Comparison of ENCODE assay signal across 12 cellular contexts in genomic region chr1:10057305-10057704, GRCh38. TPM values are rescaled to one million over a fixed set of nuclear protein-coding genes. Genes with fewer than 3 reads are reported as not detected.
A peak's percentile ranks its signal among the peaks of the same experiment; 100 is the strongest.
DNase-seq lines count a peak whose midpoint lies in the region; ATAC-seq, FAIRE-seq and TF ChIP-seq lines count a peak whose summit lies in the region.
"Had no signal": no experiment of that assay in that cellular context is flagged by ENCODE, and none has a peak within 500 bp of the region (broad histone marks: within the 10 kb centered on the region; RNA-seq: fewer than 3 reads in every experiment).

No MANE protein-coding gene starts in this region.

- WGBS in pancreas, 2 donors, result 37 to 41% methylated on average over 4 of the region's 4 CpGs

- no peak for FAIRE-seq in pancreas (lab: Jason Lieb, UNC)

- H3K4me1 ChIP-seq in pancreas, result peaks cover 12 to 22% (median 14%) of the 10 kb centered on the region in 3 donors

- no peaks in the 10 kb centered on the region for H3K27me3 ChIP-seq in pancreas

- TF ChIP-seq CTCF in pancreas (IDR thresholded peaks at IDR 0.05), result no peak

- H3K4me3 ChIP-seq in pancreas, result peak overlapping the region in 2 of 4 donors; percentile 3 to 29
- H3K4me3 ChIP-seq: K562 had no signal

- peak; percentile 50 for ATAC-seq in esophagus mucosa
- peak; percentile 72 to 82 (median 76) for ATAC-seq in pancreas
- no peak for ATAC-seq in HG02763 (IDR thresholded peaks at IDR 0.05; ENCODE audit: unreplicated experiment)
- ATAC-seq: K562 had no signal

- no peaks in the 10 kb centered on the region for H3K36me3 ChIP-seq in pancreas

- no peaks in the 10 kb centered on the region for H3K9me3 ChIP-seq in pancreas

- intact Hi-C loops in pancreas (cut with DNase I), result no loop called here

- in situ Hi-C loops in Caki2 (cut with HindIII; ENCODE audit: low pct_unique_long_range_greater_than_20kb, low sequenced_read_pairs), result no loop called here

- H3K27ac ChIP-seq in pancreas, result peak overlapping the region; percentile 0 to 87 (median 67)

- DNase-seq in Caki2 (ENCODE audit: low read depth) (peak; percentile 52), NCI-H2171 (lab: John Stamatoyannopoulos, UW) (peak; percentile 76), pancreas (peak in 3 of 6 donors; percentile 29 to 45 (median 35)), iPS-NIHi11 (ENCODE audit: low spot score) (no peak), AG08395 (ENCODE audit: low spot score) (no peak), HT-29 (ENCODE audit: low spot score) (no peak)
- DNase-seq: naive B cell, NCI-H524 treated with DMSO at 0.1 percent for 48 hours, T-helper 9 cell had no signal

RNA-seq across cellular contexts. Expression of gene UBE4B, which starts 24.5 kb away (rescaled TPM):
- total RNA-seq in Caki2 (2014; rRNA removed; shearing (Covaris generic); ENCODE audit: low replicate concordance), result 13.9 and 17.7 TPM in 2 replicates
- total RNA-seq in esophagus mucosa (38.1 TPM), pancreas (10 to 100 TPM; 27.5 to 45.3 (median 35.2) TPM)
- polyA plus RNA-seq in pancreas, result 10 to 100 TPM; 13.0 to 16.7 TPM
- total RNA-seq in HT-29 (2014; rRNA removed; shearing (Covaris generic)), result 35.4 and 41.1 TPM in 2 replicates

Comparison
In these comparisons a context has a peak if more than half of its experiments do, and no peak if none do; other contexts are left out.
1. DNase-seq: peak in Caki2 (single experiment) and NCI-H2171 (single experiment); none in iPS-NIHi11 (single experiment), AG08395 (single experiment) and HT-29 (single experiment).